6 cellular contexts compared by ENCODE assay signal in genomic region chr11:106889718-106890117, GRCh38.
"Had no signal": no experiment of that assay in that cellular context is flagged by ENCODE, and none has a peak within 500 bp of the region (broad histone marks: within the 10 kb centered on the region; RNA-seq: fewer than 3 reads in every experiment).

No MANE protein-coding gene starts in this region.

- H3K4me3 ChIP-seq: K562 had no signal

- FAIRE-seq: HTR-8/SVneo, K562 had no signal

- H3K27ac ChIP-seq: HL-60, KMS-11 had no signal

- H3K9ac ChIP-seq: KMS-11 had no signal

- ATAC-seq: K562 had no signal

- H3K4me2 ChIP-seq: KMS-11 had no signal

- DNase-seq: KBM-7, KG1 had no signal
